15 cellular contexts compared by ENCODE assay signal in genomic region chr7:130143986-130144618, GRCh38.
DNase-seq lines count a peak whose midpoint lies in the region; ATAC-seq and TF ChIP-seq lines count a peak whose summit lies in the region.
"Had no signal": no experiment of that assay in that cellular context is flagged by ENCODE, and none has a peak within 500 bp of the region (broad histone marks: within the 10 kb centered on the region; RNA-seq: fewer than 3 reads in every experiment).

No MANE protein-coding gene starts in this region.

- H2AFZ ChIP-seq in hepatocyte (no peak overlapping the region), OCI-LY7 (ENCODE audit: low read length) (no peak overlapping the region)

- H3K36me3 ChIP-seq in hepatocyte (replicated peaks; ENCODE audit: insufficient read depth, low read depth), result no peaks in the 10 kb centered on the region
- no peaks in the 10 kb centered on the region for H3K36me3 ChIP-seq in OCI-LY7 (ENCODE audit: insufficient read depth, low read length)
- H3K36me3 ChIP-seq: esophagus squamous epithelium, sigmoid colon, SJSA1 had no signal

- DNase-seq in Calu3, result no peak
- no peak for DNase-seq in RWPE1 (ENCODE audit: low spot score)
- peak; percentile 55 for DNase-seq in hepatocyte (ENCODE audit: low spot score)
- DNase-seq in omental fat pad (ENCODE audit: low spot score), result no peak
- DNase-seq in OCI-LY7 (ENCODE audit: low spot score), result no peak
- no peak for DNase-seq in stimulated activated CD4-positive, alpha-beta T cell treated with anti-CD3 and anti-CD28 coated beads, Interleukin-1b, Interleukin-23, amount 100 ng/mL, for 48 hours
- DNase-seq: activated effector memory CD4-positive, alpha-beta T cell treated with anti-CD3 and anti-CD28 coated beads, Interleukin-2, amount 50 U/mL, for 16 hours; dermis blood vessel endothelial cell; esophagus squamous epithelium; sigmoid colon; stimulated activated CD4-positive, alpha-beta T cell treated with anti-CD3 and anti-CD28 coated beads, Interleukin-4, amount 100 ng/mL, for 24 hours had no signal

- POLR2A ChIA-PET in RWPE1 (lab: Yijun Ruan, JAX; ENCODE audit: low non-redundant PET), result no interaction called here
- POLR2A ChIA-PET in OCI-LY7 (lab: Charles Lee), result interaction anchor here (0.5 to 0.6 kb wide), 2 partner anchors 47 to 490 kb away, joined by 3 to 4 read pairs; no protein-coding TSS in a partner anchor

- peak overlapping the region; percentile 38 for H3K4me2 ChIP-seq in hepatocyte
- no peak overlapping the region for H3K4me2 ChIP-seq in OCI-LY7 (ENCODE audit: low read length)

- 71% methylated on average over 8 of the region's 8 CpGs for WGBS in hepatocyte (ENCODE audit: low lambda C conversion rate, missing lambda C conversion rate)

- intact Hi-C loops in Calu3 (cut with micrococcal nuclease; ENCODE audit: unreplicated experiment), result no loop called here
- intact Hi-C loops in OCI-LY7 (cut with micrococcal nuclease; ENCODE audit: unreplicated experiment), result no loop called here

- ATAC-seq in omental fat pad (ENCODE audit: low FRiP score), result peak; percentile 12
- no peak for ATAC-seq in GM21526 (IDR thresholded peaks at IDR 0.05; ENCODE audit: low FRiP score, unreplicated experiment)
- no peak for ATAC-seq in HG03342 (IDR thresholded peaks at IDR 0.05; ENCODE audit: unreplicated experiment)
- ATAC-seq: natural killer cell treated with Interleukin-12 subunit alpha and Interleukin-12 subunit beta and Interleukin-15 and Interleukin-18, amount 100 ng/mL, for 72 hours had no signal

- H3K79me2 ChIP-seq in hepatocyte, result no peaks in the 10 kb centered on the region
- no peaks in the 10 kb centered on the region for H3K79me2 ChIP-seq in OCI-LY7 (ENCODE audit: insufficient read depth, low read depth, low read length)

- H3K9me3 Mint-ChIP-seq in Calu3 (ENCODE audit: low read depth, unreplicated experiment), result no peaks in the 10 kb centered on the region
- H3K9me3 Mint-ChIP-seq: natural killer cell treated with Interleukin-12 subunit alpha and Interleukin-12 subunit beta and Interleukin-15 and Interleukin-18, amount 100 ng/mL, for 72 hours had no signal

- no peaks in the 10 kb centered on the region for H3K27me3 Mint-ChIP-seq in Calu3 (ENCODE audit: unreplicated experiment)

- no peaks in the 10 kb centered on the region for H3K27me3 ChIP-seq in hepatocyte
- H3K27me3 ChIP-seq: esophagus squamous epithelium, sigmoid colon, SJSA1 had no signal

- H3K4me3 Mint-ChIP-seq in Calu3 (ENCODE audit: low read depth, unreplicated experiment), result peak overlapping the region; percentile 26
- H3K4me3 Mint-ChIP-seq: natural killer cell treated with Interleukin-12 subunit alpha and Interleukin-12 subunit beta and Interleukin-15 and Interleukin-18, amount 100 ng/mL, for 72 hours had no signal

- H3K9me3 ChIP-seq in hepatocyte (ENCODE audit: low read depth), result no peaks in the 10 kb centered on the region
- no peaks in the 10 kb centered on the region for H3K9me3 ChIP-seq in OCI-LY7 (ENCODE audit: low read length)
- H3K9me3 ChIP-seq: esophagus squamous epithelium, sigmoid colon, SJSA1 had no signal

- H3K27ac Mint-ChIP-seq in Calu3 (ENCODE audit: unreplicated experiment), result no peak overlapping the region
- H3K27ac Mint-ChIP-seq: natural killer cell treated with Interleukin-12 subunit alpha and Interleukin-12 subunit beta and Interleukin-15 and Interleukin-18, amount 100 ng/mL, for 72 hours had no signal

- peak overlapping the region; percentile 79 for H3K27ac ChIP-seq in RWPE1
- H3K27ac ChIP-seq in hepatocyte, result peak overlapping the region; percentile 81
- H3K27ac ChIP-seq in OCI-LY7 (ENCODE audit: low read depth, low read length, poor library complexity, severe bottlenecking), result no peak overlapping the region
- H3K27ac ChIP-seq: esophagus squamous epithelium, sigmoid colon, SJSA1 had no signal

- no peaks in the 10 kb centered on the region for H4K20me1 ChIP-seq in hepatocyte (ENCODE audit: insufficient read depth, poor library complexity, severe bottlenecking)
- no peaks in the 10 kb centered on the region for H4K20me1 ChIP-seq in OCI-LY7 (ENCODE audit: insufficient read depth, low read length)

- H3K4me1 Mint-ChIP-seq in Calu3 (ENCODE audit: low read depth, unreplicated experiment), result no peaks in the 10 kb centered on the region

- CTCF ChIA-PET in Calu3 (lab: Charles Lee) (no interaction called here), RWPE1 (lab: Yijun Ruan, JAX) (no interaction called here), OCI-LY7 (lab: Charles Lee; ENCODE audit: unreplicated experiment) (interaction anchor here (0.5 kb wide), 1 partner anchor 1404 kb away, joined by 3 read pairs; no protein-coding TSS in a partner anchor)

- peaks cover 8% of the 10 kb centered on the region for H3K36me3 Mint-ChIP-seq in Calu3 (ENCODE audit: insufficient read depth, unreplicated experiment)

- BruUV-seq in Calu3 (replicated peaks; lab: Mats Ljungman, UMichigan) (no TSS peak), OCI-LY7 (replicated peaks; lab: Mats Ljungman, UMichigan) (no TSS peak)

- H3K9me2 ChIP-seq in hepatocyte (replicated peaks; ENCODE audit: insufficient read depth) (no peaks in the 10 kb centered on the region), OCI-LY7 (ENCODE audit: insufficient read depth, low read length) (no peaks in the 10 kb centered on the region)

- H3K4me1 ChIP-seq in hepatocyte (ENCODE audit: insufficient read depth) (peaks cover 33% of the 10 kb centered on the region), OCI-LY7 (ENCODE audit: insufficient read depth, low read length, poor library complexity, severe bottlenecking) (peaks cover 7% of the 10 kb centered on the region)
- H3K4me1 ChIP-seq: SJSA1 had no signal

- H3K4me3 ChIP-seq in hepatocyte, result no peak overlapping the region
- H3K4me3 ChIP-seq in OCI-LY7 (ENCODE audit: low read depth, low read length, poor library complexity, severe bottlenecking), result no peak overlapping the region
- H3K4me3 ChIP-seq: esophagus squamous epithelium, sigmoid colon, SJSA1 had no signal

- TF ChIP-seq CTCF in Calu3 (IDR thresholded peaks at IDR 0.05; ENCODE audit: unreplicated experiment), result no peak
- TF ChIP-seq CTCF in RWPE1 (conservative IDR thresholded peaks at IDR 0.05; ENCODE audit: low read depth), result no peak
- no peak for TF ChIP-seq CTCF in hepatocyte (IDR thresholded peaks at IDR 0.05; ENCODE audit: poor library complexity)
- TF ChIP-seq CTCF in omental fat pad (IDR thresholded peaks at IDR 0.05), result no peak
- no peak for TF ChIP-seq CTCF in OCI-LY7 (conservative IDR thresholded peaks at IDR 0.05; ENCODE audit: low read length)
